21 cellular contexts compared by ENCODE assay signal in genomic region chr6:102571236-102571908, GRCh38.
DNase-seq lines count a peak whose midpoint lies in the region; ATAC-seq, FAIRE-seq and TF ChIP-seq lines count a peak whose summit lies in the region.
"Had no signal": no experiment of that assay in that cellular context is flagged by ENCODE, and none has a peak within 500 bp of the region (broad histone marks: within the 10 kb centered on the region; RNA-seq: fewer than 3 reads in every experiment).

No MANE protein-coding gene starts in this region.

- no peaks in the 10 kb centered on the region for H3K36me3 Mint-ChIP-seq in MCF 10A (ENCODE audit: insufficient read depth, unreplicated experiment)

- FAIRE-seq in GM19239 (lab: Jason Lieb, UNC) = no peak

- H2AFZ ChIP-seq in mammary epithelial cell (ENCODE audit: low read depth, low read length) = no peak overlapping the region

- WGBS in mammary epithelial cell (ENCODE audit: low coverage, missing lambda C conversion rate) = 21% methylated on average over 2 of the region's 2 CpGs

- H3K9ac ChIP-seq in mammary epithelial cell (ENCODE audit: insufficient read depth, low read length) = no peak overlapping the region

- H3K79me2 ChIP-seq in mammary epithelial cell (ENCODE audit: insufficient read depth, low read length) = no peaks in the 10 kb centered on the region

- POLR2A ChIA-PET in MCF 10A (lab: Yijun Ruan, JAX) = interaction anchor here (0.8 kb wide), 1 partner anchor 569 kb away, joined by 3 read pairs; no protein-coding TSS in a partner anchor

- no peaks in the 10 kb centered on the region for H3K4me1 ChIP-seq in mammary epithelial cell (ENCODE audit: insufficient read depth, low read length)
- H3K4me1 ChIP-seq: stomach, transverse colon had no signal

- H3K9me3 Mint-ChIP-seq in MCF 10A (ENCODE audit: unreplicated experiment) = no peaks in the 10 kb centered on the region

- CTCF ChIA-PET in MCF 10A (lab: Yijun Ruan, JAX) (interaction anchor here (0.6 kb wide), 1 partner anchor 1582 kb away, joined by 3 read pairs; no protein-coding TSS in a partner anchor), mammary epithelial cell (lab: Charles Lee; ENCODE audit: low non-redundant PET) (no interaction called here)

- in situ Hi-C loops in mammary epithelial cell (cut with MboI; ENCODE audit: low sequenced_read_pairs in 2 of 2) = no loop called here

- dilution Hi-C loops in mammary epithelial cell (cut with HindIII; ENCODE audit: low sequenced_read_pairs) = no loop called here

- no peak overlapping the region for H3K4me3 Mint-ChIP-seq in MCF 10A (ENCODE audit: unreplicated experiment)
- H3K4me3 Mint-ChIP-seq: activated T-cell treated with anti-CD3 and anti-CD28 coated beads, Interleukin-2, amount 50 U/mL, for 24 hours; B cell had no signal

- H3K4me2 ChIP-seq in mammary epithelial cell (ENCODE audit: insufficient read depth, low read depth, low read length) = no peak overlapping the region

- no peaks in the 10 kb centered on the region for H3K36me3 ChIP-seq in mammary epithelial cell (ENCODE audit: insufficient read depth, low read length)
- H3K36me3 ChIP-seq: stomach, transverse colon had no signal

- no peaks in the 10 kb centered on the region for H3K27me3 ChIP-seq in mammary epithelial cell (ENCODE audit: insufficient read depth, low read length)
- H3K27me3 ChIP-seq: stomach, transverse colon had no signal

- no peak overlapping the region for H3K4me3 ChIP-seq in mammary epithelial cell (replicated peaks in 1 of 3; ENCODE audit: insufficient read depth in 1 of 3, low read depth in 2 of 3, low read length in 3 of 3)
- H3K4me3 ChIP-seq: stomach, transverse colon had no signal

- H3K27ac Mint-ChIP-seq in MCF 10A (ENCODE audit: low read depth, unreplicated experiment) = no peak overlapping the region
- H3K27ac Mint-ChIP-seq: activated T-cell treated with anti-CD3 and anti-CD28 coated beads, Interleukin-2, amount 50 U/mL, for 24 hours; B cell had no signal

- intact Hi-C loops in MCF 10A (cut with micrococcal nuclease) = no loop called here
- intact Hi-C loops in mammary epithelial cell (cut with micrococcal nuclease) = no loop called here

- ATAC-seq in GM21528 (IDR thresholded peaks at IDR 0.05; ENCODE audit: low FRiP score, unreplicated experiment) (no peak), HG02885 (IDR thresholded peaks at IDR 0.05; ENCODE audit: poor library complexity, unreplicated experiment) (no peak)
- ATAC-seq: esophagus mucosa had no signal

- peaks cover 8% of the 10 kb centered on the region for H3K4me1 Mint-ChIP-seq in MCF 10A (ENCODE audit: insufficient read depth, unreplicated experiment)
- H3K4me1 Mint-ChIP-seq: B cell had no signal

- BruUV-seq in MCF 10A (replicated peaks; lab: Mats Ljungman, UMichigan) = no TSS peak
- no TSS peak for BruUV-seq in mammary epithelial cell (replicated peaks; lab: Mats Ljungman, UMichigan)

- H3K27ac ChIP-seq in mammary epithelial cell (ENCODE audit: insufficient read depth, low read depth, low read length) = no peak overlapping the region
- H3K27ac ChIP-seq: stomach, transverse colon had no signal

- no peaks in the 10 kb centered on the region for H3K27me3 Mint-ChIP-seq in MCF 10A (ENCODE audit: insufficient read depth, unreplicated experiment)
- H3K27me3 Mint-ChIP-seq: activated T-cell treated with anti-CD3 and anti-CD28 coated beads, Interleukin-2, amount 50 U/mL, for 24 hours; B cell had no signal

- DNase-seq in MCF 10A (ENCODE audit: unreplicated experiment) (peak; percentile 75), mammary epithelial cell (no peak), NCI-H748 treated with DMSO at 0.1 percent for 48 hours (lab: John Stamatoyannopoulos, UW) (peak; percentile 3), dedifferentiated amniotic fluid mesenchymal stem cell (ENCODE audit: extremely low spot score) (peak; percentile 17), GM19239 (ENCODE audit: insufficient read length, low spot score) (no peak)
- no peak for DNase-seq in stimulated activated CD4-positive, alpha-beta T cell treated with anti-CD3 and anti-CD28 coated beads, Interleukin-2, amount 100 ng/mL, for 48 hours
- DNase-seq: activated CD8-positive, alpha-beta memory T cell treated with anti-CD3 and anti-CD28 coated beads for 24 hours; activated naive CD4-positive, alpha-beta T cell; activated T-cell treated with anti-CD3 and anti-CD28 coated beads, Interleukin-2, amount 50 U/mL, for 24 hours; central memory CD4-positive, alpha-beta T cell; effector CD4-positive, alpha-beta T cell; kidney glomerular epithelial cell; NCI-H526; nucleus accumbens; Right ventricle myocardium superior; stomach; transverse colon had no signal

- no peak for TF ChIP-seq CTCF in MCF 10A (IDR thresholded peaks at IDR 0.05; ENCODE audit: unreplicated experiment)
- TF ChIP-seq CTCF in mammary epithelial cell (conservative IDR thresholded peaks at IDR 0.05 in 1 of 2, IDR thresholded peaks at IDR 0.05 in 1 of 2; ENCODE audit: extremely low read depth in 1 of 2, insufficient read depth in 1 of 2, low read depth in 1 of 2, low read length in 2 of 2) = no peak

- no peaks in the 10 kb centered on the region for H3K9me3 ChIP-seq in mammary epithelial cell (replicated peaks; ENCODE audit: insufficient read depth, low read length)
- H3K9me3 ChIP-seq: stomach, transverse colon had no signal

- no peaks in the 10 kb centered on the region for H4K20me1 ChIP-seq in mammary epithelial cell (ENCODE audit: insufficient read depth, low read length)

Comparison
In these comparisons a context has a peak if more than half of its experiments do, and no peak if none do; other contexts are left out.
1. DNase-seq: peak in MCF 10A (single experiment), NCI-H748 treated with DMSO at 0.1 percent for 48 hours (single experiment) and dedifferentiated amniotic fluid mesenchymal stem cell (single experiment); none in mammary epithelial cell (single experiment), GM19239 (single experiment) and stimulated activated CD4-positive, alpha-beta T cell treated with anti-CD3 and anti-CD28 coated beads, Interleukin-2, amount 100 ng/mL, for 48 hours (0 of 2).